ENCODE assay signal across 10 cellular contexts in the genomic region with DNA sequence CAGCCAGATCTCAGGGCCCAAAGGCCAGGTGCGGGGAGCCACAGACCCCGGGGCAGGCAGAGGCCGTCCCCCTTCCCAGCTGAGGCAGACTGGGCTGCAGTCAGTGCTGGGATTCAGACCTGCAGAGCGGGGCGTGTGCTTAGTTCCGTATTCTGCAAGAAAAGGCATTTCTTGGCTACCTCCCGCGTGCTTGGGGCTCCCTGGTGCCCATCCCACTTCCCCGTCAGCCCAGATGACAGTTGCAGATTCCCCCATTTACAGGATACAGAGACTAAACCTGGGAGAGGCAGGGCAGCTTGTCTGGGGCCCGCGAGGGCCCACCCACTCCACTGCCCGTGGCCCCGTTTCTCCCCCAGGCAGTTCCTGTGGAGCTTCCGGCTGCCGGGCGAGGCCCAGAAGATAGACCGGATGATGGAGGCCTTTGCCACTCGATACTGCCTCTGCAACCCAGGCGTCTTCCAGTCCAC. TPM values are rescaled to one million over a fixed set of nuclear protein-coding genes. Genes with fewer than 3 reads are reported as not detected.
DNase-seq lines count a peak whose midpoint lies in the region; FAIRE-seq and TF ChIP-seq lines count a peak whose summit lies in the region.
"Had no signal": no experiment of that assay in that cellular context is flagged by ENCODE, and none has a peak within 500 bp of the region (broad histone marks: within the 10 kb centered on the region; RNA-seq: fewer than 3 reads in every experiment).

No MANE protein-coding gene starts in this region.

- peak overlapping the region; percentile 96 for H3K27ac Mint-ChIP-seq in activated naive CD4-positive, alpha-beta T cell treated with anti-CD3 and anti-CD28 coated beads, Interleukin-2, amount 50 U/mL, for 24 hours

- no peak overlapping the region for H3K4me3 ChIP-seq in colonic mucosa

- TF ChIP-seq POLR2A in GM12892 (IDR thresholded peaks at IDR 0.05; ENCODE audit: low read depth, low read length): no peak

- H3K9me3 Mint-ChIP-seq in activated naive CD4-positive, alpha-beta T cell treated with anti-CD3 and anti-CD28 coated beads, Interleukin-2, amount 50 U/mL, for 24 hours: no peaks in the 10 kb centered on the region

- no peaks in the 10 kb centered on the region for H3K36me3 ChIP-seq in colonic mucosa
- H3K36me3 ChIP-seq: brain microvascular endothelial cell had no signal

- no peaks in the 10 kb centered on the region for H3K27me3 ChIP-seq in colonic mucosa
- H3K27me3 ChIP-seq: brain microvascular endothelial cell had no signal

- peaks cover 71% of the 10 kb centered on the region for H3K4me1 Mint-ChIP-seq in activated naive CD4-positive, alpha-beta T cell treated with anti-CD3 and anti-CD28 coated beads, Interleukin-2, amount 50 U/mL, for 24 hours

- peak overlapping the region; percentile 74 for H3K4me3 Mint-ChIP-seq in activated naive CD4-positive, alpha-beta T cell treated with anti-CD3 and anti-CD28 coated beads, Interleukin-2, amount 50 U/mL, for 24 hours

- peak; percentile 40 for FAIRE-seq in GM12892 (lab: Jason Lieb, UNC)

- no peak overlapping the region for H3K9ac ChIP-seq in colonic mucosa (ENCODE audit: low read depth in 2 of 2, low read length in 2 of 2)

- no peak for TF ChIP-seq CTCF in colonic mucosa (IDR thresholded peaks at IDR 0.05)

- H3K4me1 ChIP-seq in colonic mucosa: no peaks in the 10 kb centered on the region

- H3K36me3 Mint-ChIP-seq in activated naive CD4-positive, alpha-beta T cell treated with anti-CD3 and anti-CD28 coated beads, Interleukin-2, amount 50 U/mL, for 24 hours: peaks cover 11% of the 10 kb centered on the region

- no peaks in the 10 kb centered on the region for H3K9me3 ChIP-seq in colonic mucosa

- no peak overlapping the region for H3K27ac ChIP-seq in colonic mucosa
- H3K27ac ChIP-seq: brain microvascular endothelial cell had no signal

- H3K27me3 Mint-ChIP-seq in activated naive CD4-positive, alpha-beta T cell treated with anti-CD3 and anti-CD28 coated beads, Interleukin-2, amount 50 U/mL, for 24 hours: no peaks in the 10 kb centered on the region

- intact Hi-C loops in colonic mucosa (cut with DNase I): no loop called here

- no peak for DNase-seq in GM12892 (ENCODE audit: insufficient read length)
- peak; percentile 25 for DNase-seq in T follicular helper cell (ENCODE audit: low read depth)
- DNase-seq in stimulated activated CD4-positive, alpha-beta T cell treated with anti-CD3 and anti-CD28 coated beads, Interleukin-15, amount 100 ng/mL, for 24 hours: peak; percentile 62
- no peak for DNase-seq in HCEC 1CT
- DNase-seq in NCI-H2171 treated with DMSO at 0.1 percent for 48 hours (lab: John Stamatoyannopoulos, UW): no peak
- no peak for DNase-seq in NCI-H2081 (lab: John Stamatoyannopoulos, UW)
- DNase-seq in colonic mucosa: no peak
- DNase-seq: brain microvascular endothelial cell, NCI-H187 had no signal

RNA-seq across cellular contexts. Expression of gene CYTH4, which starts 18.3 kb away (rescaled TPM):
- 12.8 TPM for polyA plus RNA-seq in GM12892 (2012; ENCODE audit: missing spikeins)
- total RNA-seq in colonic mucosa: 1 to 10 TPM; 3.0 to 7.4 TPM

RNA-seq across cellular contexts. Expression of gene RAC2, which starts 56.5 kb away (rescaled TPM):
- polyA plus RNA-seq in GM12892 (2012; ENCODE audit: missing spikeins): 247 TPM
- 10 to 100 TPM; 27.4 to 27.6 TPM for total RNA-seq in colonic mucosa

Comparison
In these comparisons a context has a peak if more than half of its experiments do, and no peak if none do; other contexts are left out.
1. DNase-seq: peak in T follicular helper cell (single experiment) and stimulated activated CD4-positive, alpha-beta T cell treated with anti-CD3 and anti-CD28 coated beads, Interleukin-15, amount 100 ng/mL, for 24 hours (single experiment); none in GM12892 (single experiment), HCEC 1CT (single experiment), NCI-H2171 treated with DMSO at 0.1 percent for 48 hours (single experiment), NCI-H2081 (0 of 2) and colonic mucosa (single experiment).